Comparison of ENCODE assay signal across 8 cellular contexts in the genomic region with DNA sequence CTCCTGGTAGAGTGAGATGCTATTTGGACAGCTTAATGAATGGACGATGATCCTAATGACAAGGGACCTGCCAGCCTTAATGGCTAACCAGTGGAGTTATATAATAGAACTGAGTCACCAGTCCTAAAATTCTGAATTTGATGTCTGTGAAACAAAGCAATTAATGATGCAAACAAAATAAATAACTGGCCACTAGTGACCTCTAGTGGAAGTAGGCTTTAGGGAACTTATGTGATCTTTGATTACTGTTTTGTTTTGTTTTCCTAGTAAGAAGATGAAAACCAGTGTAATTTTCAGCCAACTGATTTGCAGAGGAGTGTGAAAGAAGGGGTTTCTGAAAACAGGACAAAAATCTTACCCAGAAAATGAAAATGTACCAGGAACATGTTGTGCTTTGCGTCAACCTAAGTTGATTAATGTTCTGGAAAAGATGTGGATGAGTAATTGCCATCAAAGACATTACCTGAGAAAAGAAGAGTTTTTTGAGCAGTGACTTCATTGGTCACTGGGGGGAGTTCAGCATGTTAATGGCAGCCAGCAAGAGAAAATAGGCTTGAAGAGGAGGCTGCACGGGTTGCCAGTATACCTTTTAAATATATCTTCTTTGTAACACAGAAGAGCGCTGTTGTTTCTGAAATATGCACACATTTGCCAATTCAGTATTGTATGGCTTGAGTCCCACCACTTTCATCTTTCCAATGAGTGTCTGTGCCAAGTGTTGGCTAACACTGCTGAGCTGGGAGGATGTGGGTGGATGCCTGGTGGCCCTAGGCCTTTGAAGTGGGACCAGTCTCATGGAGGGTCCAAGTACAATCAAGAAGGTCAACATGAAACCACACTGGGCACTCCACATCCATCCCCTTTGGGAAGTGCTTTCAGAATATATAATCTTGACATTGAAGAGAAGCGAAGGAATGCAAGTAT. TPM values are rescaled to one million over a fixed set of nuclear protein-coding genes. Genes with fewer than 3 reads are reported as not detected.
DNase-seq lines count a peak whose midpoint lies in the region; ATAC-seq and TF ChIP-seq lines count a peak whose summit lies in the region.

No MANE protein-coding gene starts in this region.

- peak; percentile 71 for TF ChIP-seq CTCF in fibroblast of pulmonary artery (IDR thresholded peaks at IDR 0.05; ENCODE audit: low read length, missing control alignments)

- in situ Hi-C loops in KBM-7 (cut with MboI; ENCODE audit: low pct_unique_long_range_greater_than_20kb, low sequenced_read_pairs): loop anchor here (10.0 kb wide), 1 partner anchor 289 kb away; no protein-coding TSS in a partner anchor

- DNase-seq in DMS 273 (lab: John Stamatoyannopoulos, UW; ENCODE audit: unreplicated experiment): peak; percentile 86
- DNase-seq in KBM-7: peak; percentile 49
- DNase-seq in RKO (ENCODE audit: low spot score): peak; percentile 57
- peak; percentile 86 for DNase-seq in fibroblast of pulmonary artery (ENCODE audit: low read depth)
- peak; percentile 17 for DNase-seq in pulmonary artery endothelial cell (ENCODE audit: low read depth, low spot score)
- no peak for DNase-seq in hepatic stellate cell (ENCODE audit: low spot score)
- no peak for DNase-seq in NK-92 (lab: John Stamatoyannopoulos, UW; ENCODE audit: unreplicated experiment)

- H3K4me3 ChIP-seq in fibroblast of pulmonary artery (replicated peaks; ENCODE audit: low read depth, low read length): no peak overlapping the region

- no peak for ATAC-seq in GM21447 (IDR thresholded peaks at IDR 0.05; ENCODE audit: unreplicated experiment)

RNA-seq across cellular contexts. Expression of gene VEPH1, which starts 9.3 kb away (rescaled TPM):
- 261 and 264 TPM in 2 replicates for total RNA-seq in pulmonary artery endothelial cell

RNA-seq across cellular contexts. Expression of gene PTX3, which starts 57.2 kb away (rescaled TPM):
- 1,084 and 1,117 TPM in 2 replicates for total RNA-seq in pulmonary artery endothelial cell

Comparison
In these comparisons a context has a peak if more than half of its experiments do, and no peak if none do; other contexts are left out.
1. DNase-seq: peak in DMS 273 (single experiment), KBM-7 (single experiment), RKO (single experiment), fibroblast of pulmonary artery (single experiment) and pulmonary artery endothelial cell (single experiment); none in hepatic stellate cell (single experiment) and NK-92 (single experiment).